Comparison of ENCODE assay signal across 8 cellular contexts in the genomic region with DNA sequence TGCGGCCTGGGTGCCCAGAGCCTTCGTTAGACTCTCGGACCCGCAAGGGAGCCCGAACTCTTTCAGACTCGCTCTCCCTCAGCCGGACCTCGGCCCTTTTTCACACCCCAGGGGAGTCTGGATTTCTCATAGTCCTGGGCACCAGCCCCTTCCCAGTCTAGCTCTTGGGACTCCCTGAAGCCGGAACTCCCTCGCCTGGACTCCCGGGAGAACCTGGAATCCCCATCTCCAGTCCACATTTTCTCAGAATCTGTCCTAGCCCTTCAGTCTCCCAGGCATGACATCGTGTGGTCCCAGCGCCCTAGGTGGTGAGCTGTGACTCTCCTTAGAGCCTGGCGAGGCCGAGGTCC. TPM values are rescaled to one million over a fixed set of nuclear protein-coding genes. Genes with fewer than 3 reads are reported as not detected.
DNase-seq lines count a peak whose midpoint lies in the region; ATAC-seq and TF ChIP-seq lines count a peak whose summit lies in the region.

No MANE protein-coding gene starts in this region.

- H3K27ac ChIP-seq in left lung (peak overlapping the region in 1 of 2 donors; percentile 80), tibial nerve (peak overlapping the region in 2 of 4 donors; percentile 52 to 74)

- H3K4me1 ChIP-seq in left lung (peaks cover 0 to 19% of the 10 kb centered on the region in 2 donors), tibial nerve (peaks cover 0 to 23% (median 11%) of the 10 kb centered on the region in 4 donors)

- H3K27ac Mint-ChIP-seq in activated naive CD4-positive, alpha-beta T cell treated with anti-CD3 and anti-CD28 coated beads, Interleukin-2, amount 50 U/mL, for 24 hours: peak overlapping the region; percentile 30
- no peak overlapping the region for H3K27ac Mint-ChIP-seq in activated T-helper 2 cell treated with anti-CD3 and anti-CD28 coated beads, Interferon-gamma antibody, Interleukin-2, Interleukin-4, amounts not matched to agents 10 μg/mL and 5 μg/mL and 100 μg/mL, durations not matched to agents 14 hours and 24 hours and 36 hours

- TF ChIP-seq CTCF in left lung (IDR thresholded peaks at IDR 0.05): no peak
- no peak for TF ChIP-seq CTCF in tibial nerve (IDR thresholded peaks at IDR 0.05)

- H3K9me3 Mint-ChIP-seq in activated naive CD4-positive, alpha-beta T cell treated with anti-CD3 and anti-CD28 coated beads, Interleukin-2, amount 50 U/mL, for 24 hours: no peaks in the 10 kb centered on the region
- no peaks in the 10 kb centered on the region for H3K9me3 Mint-ChIP-seq in activated T-helper 2 cell treated with anti-CD3 and anti-CD28 coated beads, Interferon-gamma antibody, Interleukin-2, Interleukin-4, amounts not matched to agents 10 μg/mL and 5 μg/mL and 100 μg/mL, durations not matched to agents 14 hours and 24 hours and 36 hours

- TF ChIP-seq EP300 in tibial nerve (IDR thresholded peaks at IDR 0.05): no peak

- intact Hi-C loops in activated T-helper 2 cell treated with anti-CD3 and anti-CD28 coated beads, Interferon-gamma antibody, Interleukin-2, Interleukin-4, amounts not matched to agents 10 μg/mL and 5 μg/mL and 100 μg/mL, durations not matched to agents 14 hours and 24 hours and 36 hours (cut with micrococcal nuclease): no loop called here
- intact Hi-C loops in left lung (cut with DNase I): no loop called here

- H3K36me3 ChIP-seq in left lung: peaks cover 0 to 8% of the 10 kb centered on the region in 2 donors
- H3K36me3 ChIP-seq in tibial nerve: peaks cover 0 to 13% (median 2%) of the 10 kb centered on the region in 3 donors

- H3K4me3 Mint-ChIP-seq in activated naive CD4-positive, alpha-beta T cell treated with anti-CD3 and anti-CD28 coated beads, Interleukin-2, amount 50 U/mL, for 24 hours: peak overlapping the region; percentile 96
- H3K4me3 Mint-ChIP-seq in activated T-helper 2 cell treated with anti-CD3 and anti-CD28 coated beads, Interferon-gamma antibody, Interleukin-2, Interleukin-4, amounts not matched to agents 10 μg/mL and 5 μg/mL and 100 μg/mL, durations not matched to agents 14 hours and 24 hours and 36 hours (ENCODE audit: low read depth): peak overlapping the region; percentile 87

- H3K9me3 ChIP-seq in left lung (no peaks in the 10 kb centered on the region), tibial nerve (no peaks in the 10 kb centered on the region)

- peaks cover 0 to 12% of the 10 kb centered on the region in 2 donors for H3K27me3 ChIP-seq in left lung
- no peaks in the 10 kb centered on the region for H3K27me3 ChIP-seq in tibial nerve

- peak; percentile 1 for ATAC-seq in left lung

- H3K4me1 Mint-ChIP-seq in activated naive CD4-positive, alpha-beta T cell treated with anti-CD3 and anti-CD28 coated beads, Interleukin-2, amount 50 U/mL, for 24 hours: peaks cover 32% of the 10 kb centered on the region
- H3K4me1 Mint-ChIP-seq in activated T-helper 2 cell treated with anti-CD3 and anti-CD28 coated beads, Interferon-gamma antibody, Interleukin-2, Interleukin-4, amounts not matched to agents 10 μg/mL and 5 μg/mL and 100 μg/mL, durations not matched to agents 14 hours and 24 hours and 36 hours (ENCODE audit: low read depth): peaks cover 16% of the 10 kb centered on the region

- DNase-seq in activated naive CD4-positive, alpha-beta T cell treated with Interleukin-2 at 50 U/mL for 16 hours: no peak
- no peak for DNase-seq in activated T-helper 2 cell treated with anti-CD3 and anti-CD28 coated beads, Interferon-gamma antibody, Interleukin-2, Interleukin-4, amounts not matched to agents 10 μg/mL and 5 μg/mL and 100 μg/mL, durations not matched to agents 14 hours and 24 hours and 36 hours (ENCODE audit: low spot score)
- DNase-seq in left lung (no peak), tibial nerve (ENCODE audit: low spot score in 2 of 2) (no peak), erythroblast (lab: John Stamatoyannopoulos, UW) (no peak), middle frontal gyrus (ENCODE audit: extremely low spot score, low spot score) (no peak), RKO (ENCODE audit: low spot score) (no peak)

- H3K27me3 Mint-ChIP-seq in activated naive CD4-positive, alpha-beta T cell treated with anti-CD3 and anti-CD28 coated beads, Interleukin-2, amount 50 U/mL, for 24 hours: no peaks in the 10 kb centered on the region
- peaks cover 7% of the 10 kb centered on the region for H3K27me3 Mint-ChIP-seq in activated T-helper 2 cell treated with anti-CD3 and anti-CD28 coated beads, Interferon-gamma antibody, Interleukin-2, Interleukin-4, amounts not matched to agents 10 μg/mL and 5 μg/mL and 100 μg/mL, durations not matched to agents 14 hours and 24 hours and 36 hours (ENCODE audit: low read depth)

- peaks cover 7% of the 10 kb centered on the region for H3K36me3 Mint-ChIP-seq in activated naive CD4-positive, alpha-beta T cell treated with anti-CD3 and anti-CD28 coated beads, Interleukin-2, amount 50 U/mL, for 24 hours
- H3K36me3 Mint-ChIP-seq in activated T-helper 2 cell treated with anti-CD3 and anti-CD28 coated beads, Interferon-gamma antibody, Interleukin-2, Interleukin-4, amounts not matched to agents 10 μg/mL and 5 μg/mL and 100 μg/mL, durations not matched to agents 14 hours and 24 hours and 36 hours (ENCODE audit: low read depth): peaks cover 9% of the 10 kb centered on the region

- H3K4me3 ChIP-seq in left lung (peak overlapping the region; percentile 70 to 81), tibial nerve (peak overlapping the region; percentile 61 to 85 (median 72))

- TF ChIP-seq POLR2A in tibial nerve (IDR thresholded peaks at IDR 0.05) (no peak), erythroblast (IDR thresholded peaks at IDR 0.05; ENCODE audit: low read length) (no peak)

- WGBS in tibial nerve, 2 donors: 17 to 22% methylated on average over 13 of the region's 15 CpGs

RNA-seq across cellular contexts. Expression of a gene that starts 0.6 kb away (rescaled TPM):
- total RNA-seq in activated T-helper 2 cell treated with anti-CD3 and anti-CD28 coated beads, Interferon-gamma antibody, Interleukin-2, Interleukin-4, amounts not matched to agents 10 μg/mL and 5 μg/mL and 100 μg/mL, durations not matched to agents 14 hours and 24 hours and 36 hours: 10.5 and 11.2 TPM in 2 replicates
- 10 to 100 TPM; 16.2 to 23.9 TPM for total RNA-seq in left lung
- 10 to 100 TPM in 3 of 4 donors, 1 to 10 TPM in 1; 8.8 to 12.0 (median 10.4) TPM for total RNA-seq in tibial nerve

RNA-seq across cellular contexts. Expression of a gene that starts 26.4 kb away (rescaled TPM):
- total RNA-seq in activated T-helper 2 cell treated with anti-CD3 and anti-CD28 coated beads, Interferon-gamma antibody, Interleukin-2, Interleukin-4, amounts not matched to agents 10 μg/mL and 5 μg/mL and 100 μg/mL, durations not matched to agents 14 hours and 24 hours and 36 hours: 2.1 and 2.4 TPM in 2 replicates
- total RNA-seq in left lung (1 to 10 TPM; 4.0 to 4.2 TPM), tibial nerve (1 to 10 TPM in 3 of 4 donors, under 1 TPM in 1; 0.66 to 2.4 (median 1.6) TPM)

RNA-seq across cellular contexts. Expression of a gene that starts 32.7 kb away (rescaled TPM):
- total RNA-seq in activated T-helper 2 cell treated with anti-CD3 and anti-CD28 coated beads, Interferon-gamma antibody, Interleukin-2, Interleukin-4, amounts not matched to agents 10 μg/mL and 5 μg/mL and 100 μg/mL, durations not matched to agents 14 hours and 24 hours and 36 hours: 8.3 and 9.0 TPM in 2 replicates
- 1 to 10 TPM; 3.1 to 3.8 TPM for total RNA-seq in left lung
- 10 to 100 TPM in 1 of 4 donors, 1 to 10 TPM in 3; 6.1 to 15.0 (median 7.3) TPM for total RNA-seq in tibial nerve
